Comparison of ENCODE assay signal across 17 cellular contexts in the genomic region with DNA sequence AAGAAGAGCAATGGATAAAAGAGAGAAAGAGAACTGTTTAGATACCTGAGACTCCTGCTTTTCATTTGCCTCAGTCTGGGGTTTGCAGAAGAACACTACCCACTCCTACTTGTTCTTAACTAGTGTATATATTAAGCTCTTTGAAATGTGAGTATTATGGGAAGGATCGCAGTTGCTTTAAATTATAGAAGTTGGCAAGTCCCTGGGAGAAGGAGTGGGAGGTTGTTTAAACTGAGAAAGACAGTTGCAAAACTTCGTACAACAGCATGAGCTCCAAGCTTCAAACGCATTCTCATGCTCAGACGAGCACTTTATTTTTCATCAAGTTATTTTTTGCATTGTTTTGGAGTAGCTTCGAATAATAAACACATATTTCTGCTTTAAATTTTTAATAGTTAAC.
A peak's percentile ranks its signal among the peaks of the same experiment; 100 is the strongest.
DNase-seq lines count a peak whose midpoint lies in the region; ATAC-seq and TF ChIP-seq lines count a peak whose summit lies in the region.
"Had no signal": no experiment of that assay in that cellular context is flagged by ENCODE, and none has a peak within 500 bp of the region (broad histone marks: within the 10 kb centered on the region; RNA-seq: fewer than 3 reads in every experiment).

No MANE protein-coding gene starts in this region.

- ATAC-seq in IMR-90 (ENCODE audit: low read depth): peak; percentile 32
- ATAC-seq: psoas muscle had no signal

- no peak overlapping the region for H2BK120ac ChIP-seq in IMR-90 (ENCODE audit: low read depth, low read length)

- H3K9ac ChIP-seq in IMR-90 (ENCODE audit: low read depth, low read length) (no peak overlapping the region), subcutaneous abdominal adipose tissue (ENCODE audit: low read length in 5 of 5) (no peak overlapping the region)

- no peak overlapping the region for H2BK15ac ChIP-seq in IMR-90 (ENCODE audit: low read depth, low read length)

- no peak overlapping the region for H2AFZ ChIP-seq in IMR-90 (replicated peaks; ENCODE audit: low read length, poor library complexity)

- H3K23ac ChIP-seq in IMR-90 (ENCODE audit: low read depth, low read length): no peak overlapping the region

- peak overlapping the region; percentile 55 for H3K4me2 ChIP-seq in IMR-90 (ENCODE audit: low read depth, low read length)

- H3K4me3 ChIP-seq in IMR-90 (ENCODE audit: insufficient read depth, low read depth, low read length) (no peak overlapping the region), esophagus muscularis mucosa (peak overlapping the region; percentile 38 to 48 (median 43)), subcutaneous abdominal adipose tissue (ENCODE audit: low read depth in 1 of 5, low read length in 5 of 5) (peak overlapping the region in 4 of 5 donors; percentile 31 to 40 (median 35))
- H3K4me3 ChIP-seq: psoas muscle had no signal

- H3K56ac ChIP-seq in IMR-90 (ENCODE audit: extremely low read depth, insufficient read depth, low read length): no peak overlapping the region

- H3K79me1 ChIP-seq in IMR-90 (ENCODE audit: low read depth in 1 of 2, low read length in 2 of 2): no peaks in the 10 kb centered on the region

- no TSS peak for BruUV-seq in IMR-90 (replicated peaks; lab: Mats Ljungman, UMichigan)

- H3K36me3 ChIP-seq in IMR-90 (ENCODE audit: control insufficient read depth, insufficient read depth, low read length) (no peaks in the 10 kb centered on the region), esophagus muscularis mucosa (no peaks in the 10 kb centered on the region), subcutaneous abdominal adipose tissue (ENCODE audit: control insufficient read depth in 5 of 5, insufficient read depth in 5 of 5, low read length in 5 of 5) (no peaks in the 10 kb centered on the region)

- H3K4me3 Mint-ChIP-seq in mesothelial cell of epicardium: peak overlapping the region; percentile 50
- H3K4me3 Mint-ChIP-seq: activated B cell treated with CpG ODN at 0.5 μM for 24 hours; activated CD4-positive, alpha-beta memory T cell treated with anti-CD3 and anti-CD28 coated beads, Interleukin-2, amount 10 ng/mL, durations not matched to agents 7 days and 5 days had no signal

- peak; percentile 82 for DNase-seq in IMR-90
- no peak for DNase-seq in esophagus muscularis mucosa (ENCODE audit: extremely low spot score)
- no peak for DNase-seq in mesothelial cell of epicardium (ENCODE audit: low spot score in 2 of 2, unreplicated experiment in 2 of 2)
- no peak for DNase-seq in KG1 (lab: John Stamatoyannopoulos, UW)
- DNase-seq in HUDEP-2 (lab: John Stamatoyannopoulos, UW; ENCODE audit: unreplicated experiment in 76 of 76): no peak
- no peak for DNase-seq in HuH-7 (ENCODE audit: low spot score)
- no peak for DNase-seq in OCI-M1 (lab: John Stamatoyannopoulos, UW)
- DNase-seq: activated B cell treated with CpG ODN at 0.5 μM for 24 hours; activated CD4-positive, alpha-beta memory T cell treated with anti-CD3 and anti-CD28 coated beads, Interleukin-2, amount 10 ng/mL, durations not matched to agents 7 days and 5 days; DMS 273 treated with DMSO at 0.1 percent for 48 hours; effector memory CD4-positive, alpha-beta T cell; mesendoderm; NCI-H510A; psoas muscle; stimulated activated CD4-positive, alpha-beta T cell treated with anti-CD3 and anti-CD28 coated beads, Interleukin-12 subunit alpha, Interleukin-12 subunit beta, amount 100 ng/mL, for 4 hours; T-helper 9 cell had no signal

- H3K27me3 ChIP-seq in IMR-90 (ENCODE audit: control insufficient read depth, insufficient read depth, low read length) (peaks cover 5% of the 10 kb centered on the region), esophagus muscularis mucosa (no peaks in the 10 kb centered on the region), subcutaneous abdominal adipose tissue (ENCODE audit: control insufficient read depth in 5 of 5, insufficient read depth in 4 of 5, low read length in 5 of 5) (no peaks in the 10 kb centered on the region)

- no peaks in the 10 kb centered on the region for H3K27me3 Mint-ChIP-seq in mesothelial cell of epicardium (ENCODE audit: low read depth)

- CTCF ChIA-PET in IMR-90 (lab: Yijun Ruan, JAX): interaction anchor here (0.6 to 1.4 kb wide), 2 partner anchors 9 to 106 kb away, joined by 3 to 4 read pairs; no protein-coding TSS in a partner anchor

- peak overlapping the region; percentile 21 for H2BK5ac ChIP-seq in IMR-90 (ENCODE audit: low read depth, low read length, poor library complexity, severe bottlenecking)

- H2BK20ac ChIP-seq in IMR-90 (ENCODE audit: low read depth, low read length): no peak overlapping the region

- TF ChIP-seq EP300 in esophagus muscularis mucosa (IDR thresholded peaks at IDR 0.05): no peak

- no peak overlapping the region for H3K14ac ChIP-seq in IMR-90 (replicated peaks; ENCODE audit: low read depth, low read length)

- intact Hi-C loops in IMR-90 (cut with micrococcal nuclease) (loop anchor here (5.0 kb wide), 2 partner anchors 63 to 102 kb away; no protein-coding TSS in a partner anchor), esophagus muscularis mucosa (cut with DNase I) (loop anchor here (10.0 kb wide), 1 partner anchor 105 kb away; no protein-coding TSS in a partner anchor)

- H3K9me3 ChIP-seq in IMR-90 (ENCODE audit: control insufficient read depth, insufficient read depth, low read length) (no peaks in the 10 kb centered on the region), esophagus muscularis mucosa (no peaks in the 10 kb centered on the region), subcutaneous abdominal adipose tissue (ENCODE audit: control insufficient read depth in 5 of 5, low read length in 5 of 5) (no peaks in the 10 kb centered on the region)
- H3K9me3 ChIP-seq: psoas muscle had no signal

- no peak overlapping the region for H4K5ac ChIP-seq in IMR-90 (ENCODE audit: low read depth, low read length)

- no peak overlapping the region for H3K4ac ChIP-seq in IMR-90 (ENCODE audit: low read depth, low read length)

- H3K9me3 Mint-ChIP-seq in mesothelial cell of epicardium: peaks cover 4% of the 10 kb centered on the region
- H3K9me3 Mint-ChIP-seq: activated B cell treated with CpG ODN at 0.5 μM for 24 hours; activated CD4-positive, alpha-beta memory T cell treated with anti-CD3 and anti-CD28 coated beads, Interleukin-2, amount 10 ng/mL, durations not matched to agents 7 days and 5 days had no signal

- H4K91ac ChIP-seq in IMR-90 (ENCODE audit: insufficient read depth, low read depth, low read length): no peak overlapping the region

- dilution Hi-C loops in IMR-90 (cut with HindIII; ENCODE audit: low sequenced_read_pairs, unreplicated experiment): no loop called here

- peaks cover 57% of the 10 kb centered on the region for H3K4me1 Mint-ChIP-seq in mesothelial cell of epicardium
- H3K4me1 Mint-ChIP-seq: activated CD4-positive, alpha-beta memory T cell treated with anti-CD3 and anti-CD28 coated beads, Interleukin-2, amount 10 ng/mL, durations not matched to agents 7 days and 5 days had no signal

- H2AK9ac ChIP-seq in IMR-90 (replicated peaks; ENCODE audit: low read depth, low read length, poor library complexity): no peak overlapping the region

- POLR2A ChIA-PET in IMR-90 (lab: Charles Lee; ENCODE audit: unreplicated experiment): no interaction called here

- no peaks in the 10 kb centered on the region for H4K20me1 ChIP-seq in IMR-90 (ENCODE audit: insufficient read depth, low read length)

- TF ChIP-seq POLR2A in IMR-90 (IDR thresholded peaks at IDR 0.05; ENCODE audit: low read depth, low read length) (no peak), esophagus muscularis mucosa (IDR thresholded peaks at IDR 0.05; ENCODE audit: low read depth) (no peak)

- H3K18ac ChIP-seq in IMR-90 (ENCODE audit: low read depth, low read length): no peak overlapping the region

- no peaks in the 10 kb centered on the region for H3K36me3 Mint-ChIP-seq in mesothelial cell of epicardium

- H4K8ac ChIP-seq in IMR-90 (ENCODE audit: low read depth in 2 of 2, low read length in 2 of 2): no peak overlapping the region

- TF ChIP-seq CTCF in IMR-90 (conservative IDR thresholded peaks at IDR 0.05; ENCODE audit: low read depth, low read length) (no peak), esophagus muscularis mucosa (IDR thresholded peaks at IDR 0.05) (no peak), mesothelial cell of epicardium (IDR thresholded peaks at IDR 0.05; ENCODE audit: unreplicated experiment) (no peak)

- no peak overlapping the region for H2AK5ac ChIP-seq in IMR-90 (ENCODE audit: low read depth, low read length)

- H3K9me1 ChIP-seq in IMR-90 (ENCODE audit: insufficient read depth, low read length): peaks cover 11% of the 10 kb centered on the region

- WGBS in IMR-90 (ENCODE audit: extremely low coverage in 2 of 2, insufficient read length in 1 of 2), 2 experiments: 0% methylated on average over 1 of the region's 5 CpGs; no CpG with 5 or more reads in 1 of the 2 experiments
- WGBS in esophagus muscularis mucosa: 35% methylated on average over 5 of the region's 5 CpGs

- in situ Hi-C loops in IMR-90 (cut with MboI; ENCODE audit: low sequenced_read_pairs): loop anchor here (10.0 to 25.0 kb wide), 2 partner anchors 115 to 1427 kb away; no protein-coding TSS in a partner anchor

- no peak for TF ChIP-seq RAD21 in IMR-90 (IDR thresholded peaks at IDR 0.05; ENCODE audit: low read length)

- H3K27ac Mint-ChIP-seq in mesothelial cell of epicardium: peak overlapping the region; percentile 85
- H3K27ac Mint-ChIP-seq: activated B cell treated with CpG ODN at 0.5 μM for 24 hours; activated CD4-positive, alpha-beta memory T cell treated with anti-CD3 and anti-CD28 coated beads, Interleukin-2, amount 10 ng/mL, durations not matched to agents 7 days and 5 days had no signal

- H3K27ac ChIP-seq in IMR-90 (ENCODE audit: insufficient read depth, low read length) (peak overlapping the region; percentile 42; the same call in 1 of the 2 replicates), esophagus muscularis mucosa (replicated peaks in 1 of 4) (peak overlapping the region; percentile 33 to 56 (median 48)), subcutaneous abdominal adipose tissue (ENCODE audit: low read depth, low read length) (no peak overlapping the region)
- H3K27ac ChIP-seq: psoas muscle had no signal

- H3K4me1 ChIP-seq in IMR-90 (ENCODE audit: control insufficient read depth, insufficient read depth, low read length): peaks cover 15% of the 10 kb centered on the region
- peaks cover 0 to 63% (median 40%) of the 10 kb centered on the region in 4 donors for H3K4me1 ChIP-seq in esophagus muscularis mucosa
- H3K4me1 ChIP-seq in subcutaneous abdominal adipose tissue (ENCODE audit: control insufficient read depth in 5 of 5, insufficient read depth in 5 of 5, low read length in 5 of 5): peaks cover 0 to 29% (median 7%) of the 10 kb centered on the region in 5 donors
- H3K4me1 ChIP-seq: psoas muscle had no signal

TF ChIP-seq in IMR-90, 13 proteins besides CTCF, POLR2A, EP300 and RAD21:
- peak; percentile 59 for TF ChIP-seq CEBPB (IDR thresholded peaks at IDR 0.05; ENCODE audit: low read depth, low read length)
- no peak for TF ChIP-seq MAZ (IDR thresholded peaks at IDR 0.05; ENCODE audit: borderline replicate concordance, low read depth, low read length)
